9 cellular contexts compared by ENCODE assay signal in the genomic region with DNA sequence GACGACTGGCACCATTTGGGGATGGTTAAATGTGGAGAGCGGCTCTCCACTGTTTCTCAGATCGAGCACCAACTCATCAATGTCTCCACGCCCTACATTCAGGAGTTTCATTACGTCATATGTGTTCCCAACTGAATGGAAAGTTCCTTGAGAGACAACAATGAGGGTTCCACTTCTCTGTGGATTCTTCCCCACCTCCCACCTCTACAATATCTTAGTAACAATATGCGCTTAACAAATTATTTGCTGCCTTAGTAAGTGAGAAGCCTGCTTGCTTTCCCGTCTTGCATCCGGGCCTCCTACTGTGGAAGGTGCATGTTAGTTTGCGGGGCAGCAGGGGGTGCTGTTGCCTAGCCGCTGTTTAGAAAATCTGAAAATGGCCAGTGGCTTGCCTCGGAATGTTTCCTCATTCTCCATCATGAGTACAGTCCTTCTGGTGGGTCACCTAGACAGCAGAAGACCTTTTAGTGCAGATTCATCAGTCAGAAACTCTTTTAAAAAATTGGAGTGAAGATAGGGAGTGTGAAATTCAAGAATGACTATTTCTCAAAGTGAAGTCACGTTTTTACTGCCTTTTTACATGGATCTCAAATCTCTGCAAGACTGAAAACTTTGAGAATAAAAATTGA. TPM values are rescaled to one million over a fixed set of nuclear protein-coding genes. Genes with fewer than 3 reads are reported as not detected.
A peak's percentile ranks its signal among the peaks of the same experiment; 100 is the strongest.
DNase-seq lines count a peak whose midpoint lies in the region; ATAC-seq and TF ChIP-seq lines count a peak whose summit lies in the region.
"Had no signal": no experiment of that assay in that cellular context is flagged by ENCODE, and none has a peak within 500 bp of the region (broad histone marks: within the 10 kb centered on the region; RNA-seq: fewer than 3 reads in every experiment).

No MANE protein-coding gene starts in this region.

- no peaks in the 10 kb centered on the region for H3K9me3 ChIP-seq in heart right ventricle

- peaks cover 5% of the 10 kb centered on the region for H3K27me3 Mint-ChIP-seq in activated naive CD8-positive, alpha-beta T cell treated with anti-CD3 and anti-CD28 coated beads, Interleukin-2, amount 50 U/mL, for 24 hours

- peak; percentile 77 for ATAC-seq in HG03520 (IDR thresholded peaks at IDR 0.05; ENCODE audit: unreplicated experiment)
- ATAC-seq in activated naive CD8-positive, alpha-beta T cell treated with anti-CD3 and anti-CD28 coated beads, Interleukin-2, amount 50 U/mL, for 24 hours = no peak
- peak in 7 of 8 donors; percentile 52 to 69 (median 56) for ATAC-seq in heart right ventricle
- peak; percentile 79 for ATAC-seq in sciatic nerve
- ATAC-seq in GM18870 (IDR thresholded peaks at IDR 0.05; ENCODE audit: unreplicated experiment) = no peak

- DNase-seq in CMK (ENCODE audit: low read depth) (peak; percentile 32), GM19240 (ENCODE audit: insufficient read length, low spot score) (peak; percentile 19), NOMO-1 (lab: John Stamatoyannopoulos, UW; ENCODE audit: unreplicated experiment in 2 of 2) (peak; percentile 65 to 66), heart right ventricle (peak; percentile 13), sciatic nerve (ENCODE audit: low spot score) (peak; percentile 69)
- DNase-seq in activated naive CD8-positive, alpha-beta T cell treated with anti-CD3 and anti-CD28 coated beads, Interleukin-2, amount 50 U/mL, for 24 hours = peak; percentile 40

- no peak overlapping the region for H3K27ac ChIP-seq in heart right ventricle

- H3K4me1 Mint-ChIP-seq in activated naive CD8-positive, alpha-beta T cell treated with anti-CD3 and anti-CD28 coated beads, Interleukin-2, amount 50 U/mL, for 24 hours = no peaks in the 10 kb centered on the region

- intact Hi-C loops in heart right ventricle (cut with DNase I) (loop anchor here in 9 of 10 donors (1.0 to 5.0 kb wide), 8 partner anchors 119 to 194 kb away; no protein-coding TSS in a partner anchor), sciatic nerve (cut with DNase I) (loop anchor here (10.0 kb wide), 1 partner anchor 192 kb away; no protein-coding TSS in a partner anchor)

- H3K36me3 Mint-ChIP-seq in activated naive CD8-positive, alpha-beta T cell treated with anti-CD3 and anti-CD28 coated beads, Interleukin-2, amount 50 U/mL, for 24 hours (ENCODE audit: low read depth) = no peaks in the 10 kb centered on the region

- peaks cover 0 to 99% (median 35%) of the 10 kb centered on the region in 9 donors for H3K36me3 ChIP-seq in heart right ventricle

- no peaks in the 10 kb centered on the region for H3K27me3 ChIP-seq in heart right ventricle

- H3K9me3 Mint-ChIP-seq in activated naive CD8-positive, alpha-beta T cell treated with anti-CD3 and anti-CD28 coated beads, Interleukin-2, amount 50 U/mL, for 24 hours = no peaks in the 10 kb centered on the region

- no peaks in the 10 kb centered on the region for H3K4me1 ChIP-seq in heart right ventricle

- no peak overlapping the region for H3K27ac Mint-ChIP-seq in activated naive CD8-positive, alpha-beta T cell treated with anti-CD3 and anti-CD28 coated beads, Interleukin-2, amount 50 U/mL, for 24 hours

- peak; percentile 58 to 85 (median 78) for TF ChIP-seq CTCF in heart right ventricle (IDR thresholded peaks at IDR 0.05)

- 52 to 55% methylated on average over 12 of the region's 12 CpGs for WGBS in heart right ventricle, 2 donors

- no peak overlapping the region for H3K4me3 Mint-ChIP-seq in activated naive CD8-positive, alpha-beta T cell treated with anti-CD3 and anti-CD28 coated beads, Interleukin-2, amount 50 U/mL, for 24 hours

- H3K4me3 ChIP-seq in heart right ventricle = no peak overlapping the region

RNA-seq across cellular contexts. Expression of gene PHOX2B, which starts 55.7 kb away (rescaled TPM):
- total RNA-seq in heart right ventricle = not detected
- not detected for polyA plus RNA-seq in heart right ventricle
- total RNA-seq in sciatic nerve = not detected
- total RNA-seq: skeletal muscle tissue had no signal

Comparison
In these comparisons a context has a peak if more than half of its experiments do, and no peak if none do; other contexts are left out.
1. DNase-seq: peak in every context shown above with its lines; median percentile 69 in sciatic nerve; 66 in NOMO-1; 40 in activated naive CD8-positive, alpha-beta T cell treated with anti-CD3 and anti-CD28 coated beads, Interleukin-2, amount 50 U/mL, for 24 hours; 32 in CMK; 19 in GM19240; 13 in heart right ventricle.
2. ATAC-seq: peak in HG03520 (single experiment), heart right ventricle (7 of 8) and sciatic nerve (single experiment); none in activated naive CD8-positive, alpha-beta T cell treated with anti-CD3 and anti-CD28 coated beads, Interleukin-2, amount 50 U/mL, for 24 hours (single experiment) and GM18870 (single experiment).